27 cellular contexts compared by ENCODE assay signal in genomic region chr6:137758661-137759060, GRCh38.
"Had no signal": no experiment of that assay in that cellular context is flagged by ENCODE, and none has a peak within 500 bp of the region (broad histone marks: within the 10 kb centered on the region; RNA-seq: fewer than 3 reads in every experiment).

No MANE protein-coding gene starts in this region.

- H3K27ac Mint-ChIP-seq: natural killer cell treated with Interleukin-12 subunit alpha and Interleukin-12 subunit beta and Interleukin-15 and Interleukin-18, amount 100 ng/mL, for 72 hours; nephron progenitor cell had no signal

- H3K4me1 ChIP-seq: pancreas, prostate gland, right lobe of liver, sigmoid colon, stomach, thyroid gland, tibial nerve, upper lobe of left lung, vagina had no signal

- H3K4me3 Mint-ChIP-seq: naive thymus-derived CD8-positive, alpha-beta T cell; natural killer cell treated with Interleukin-12 subunit alpha and Interleukin-12 subunit beta and Interleukin-15 and Interleukin-18, amount 100 ng/mL, for 72 hours; nephron progenitor cell; neural crest cell; stimulated activated naive B cell treated with anti-CD40 and anti-IgM and Interleukin-4, amounts not matched to agents 10 μg/mL and 1 μg/mL and 100 μg/mL, for 72 hours had no signal

- H3K9me3 Mint-ChIP-seq: naive thymus-derived CD8-positive, alpha-beta T cell; natural killer cell treated with Interleukin-12 subunit alpha and Interleukin-12 subunit beta and Interleukin-15 and Interleukin-18, amount 100 ng/mL, for 72 hours; nephron progenitor cell had no signal

- H3K36me3 ChIP-seq: neutrophil, pancreas, prostate gland, right lobe of liver, sigmoid colon, stomach, thoracic aorta, thyroid gland, tibial nerve, upper lobe of left lung, vagina had no signal

- DNase-seq: naive B cell; naive thymus-derived CD8-positive, alpha-beta T cell; nephron progenitor cell; nucleus accumbens; pancreas; retina; right cardiac atrium; right lobe of liver; sigmoid colon; small intestine; stimulated activated CD4-positive, alpha-beta T cell treated with anti-CD3 and anti-CD28 coated beads, Interleukin-15, amount 100 ng/mL, for 24 hours; stimulated activated CD4-positive, alpha-beta T cell treated with anti-CD3 and anti-CD28 coated beads, Interleukin-2, amount 100 ng/mL, for 24 hours; stimulated activated CD4-positive, alpha-beta T cell treated with anti-CD3 and anti-CD28 coated beads, Interleukin-2, amount 100 ng/mL, for 48 hours; stimulated activated CD4-positive, alpha-beta T cell treated with anti-CD3 and anti-CD28 coated beads, Interleukin-4, amount 100 ng/mL, for 24 hours; stimulated activated naive B cell treated with anti-CD40 and anti-IgM and Interleukin-4, amounts not matched to agents 10 μg/mL and 1 μg/mL and 100 μg/mL, for 72 hours; stimulated activated naive CD4-positive, alpha-beta T cell treated with Interleukin-2 at 50 U/mL for 16 hours; stomach; thyroid gland; upper lobe of left lung had no signal

- H3K4me1 Mint-ChIP-seq: nephron progenitor cell, neural crest cell had no signal

- H3K27ac ChIP-seq: neutrophil, pancreas, prostate gland, right lobe of liver, sigmoid colon, stomach, thoracic aorta, thyroid gland, tibial nerve, upper lobe of left lung, vagina had no signal

- ATAC-seq: naive thymus-derived CD8-positive, alpha-beta T cell; natural killer cell treated with Interleukin-12 subunit alpha and Interleukin-12 subunit beta and Interleukin-15 and Interleukin-18, amount 100 ng/mL, for 72 hours; pancreas; right cardiac atrium; right lobe of liver; stimulated activated naive B cell treated with anti-CD40 and anti-IgM and Interleukin-4, amounts not matched to agents 10 μg/mL and 1 μg/mL and 100 μg/mL, for 72 hours had no signal

- H3K27me3 Mint-ChIP-seq: naive B cell; stimulated activated naive B cell treated with anti-CD40 and anti-IgM and Interleukin-4, amounts not matched to agents 10 μg/mL and 1 μg/mL and 100 μg/mL, for 72 hours had no signal

- FAIRE-seq: pancreas, small intestine, urothelium cell line had no signal

- H3K36me3 Mint-ChIP-seq: natural killer cell treated with Interleukin-12 subunit alpha and Interleukin-12 subunit beta and Interleukin-15 and Interleukin-18, amount 100 ng/mL, for 72 hours had no signal

- H3K4me3 ChIP-seq: pancreas, prostate gland, right lobe of liver, sigmoid colon, stomach, thoracic aorta, thyroid gland, tibial nerve, upper lobe of left lung, vagina had no signal

- H3K9me3 ChIP-seq: neutrophil, pancreas, prostate gland, right lobe of liver, sigmoid colon, stomach, thoracic aorta, thyroid gland, tibial nerve, upper lobe of left lung, vagina had no signal

- H3K27me3 ChIP-seq: neutrophil, pancreas, right lobe of liver, sigmoid colon, stomach, thyroid gland, tibial nerve, upper lobe of left lung, vagina had no signal
